8 cellular contexts compared by ENCODE assay signal in genomic region chr18:22977847-22978701, GRCh38. TPM values are rescaled to one million over a fixed set of nuclear protein-coding genes. Genes with fewer than 3 reads are reported as not detected.
A peak's percentile ranks its signal among the peaks of the same experiment; 100 is the strongest.
DNase-seq lines count a peak whose midpoint lies in the region; ATAC-seq and TF ChIP-seq lines count a peak whose summit lies in the region.

No MANE protein-coding gene starts in this region.

- H3K4me3 Mint-ChIP-seq in T-helper 1 cell treated with Interleukin-12 subunit alpha and Interleukin-12 subunit beta and Interleukin-4 antibody, amounts not matched to agents 30 μg/mL and 1 μg/mL, for 36 hours: no peak overlapping the region
- H3K4me3 Mint-ChIP-seq in CD4-positive, alpha-beta T cell: no peak overlapping the region

- TF ChIP-seq CTCF in CD4-positive, alpha-beta T cell (IDR thresholded peaks at IDR 0.05): no peak

- peak overlapping the region; percentile 65 for H3K27ac Mint-ChIP-seq in T-helper 1 cell treated with Interleukin-12 subunit alpha and Interleukin-12 subunit beta and Interleukin-4 antibody, amounts not matched to agents 30 μg/mL and 1 μg/mL, for 36 hours
- no peak overlapping the region for H3K27ac Mint-ChIP-seq in CD4-positive, alpha-beta T cell

- H3K27me3 ChIP-seq in CD4-positive, alpha-beta T cell (ENCODE audit: control insufficient read depth, insufficient read depth, low read length): no peaks in the 10 kb centered on the region

- POLR2A ChIA-PET in CD4-positive, alpha-beta T cell (lab: Charles Lee): interaction anchor here (0.7 to 1.3 kb wide), 2 partner anchors 45 to 46 kb away, joined by 3 to 5 read pairs; partner anchors contain the start of gene RBBP8

- DNase-seq in 8988T: peak; percentile 80
- peak; percentile 32 for DNase-seq in hepatic stellate cell (ENCODE audit: low spot score)
- no peak for DNase-seq in nucleus accumbens (lab: John Stamatoyannopoulos, UW)
- DNase-seq in CD4-positive, alpha-beta T cell: no peak
- DNase-seq in COLO668 (lab: John Stamatoyannopoulos, UW; ENCODE audit: unreplicated experiment): no peak
- no peak for DNase-seq in left colon

- H3K9me3 Mint-ChIP-seq in T-helper 1 cell treated with Interleukin-12 subunit alpha and Interleukin-12 subunit beta and Interleukin-4 antibody, amounts not matched to agents 30 μg/mL and 1 μg/mL, for 36 hours: no peaks in the 10 kb centered on the region
- no peaks in the 10 kb centered on the region for H3K9me3 Mint-ChIP-seq in CD4-positive, alpha-beta T cell

- H3K27me3 Mint-ChIP-seq in T-helper 1 cell treated with Interleukin-12 subunit alpha and Interleukin-12 subunit beta and Interleukin-4 antibody, amounts not matched to agents 30 μg/mL and 1 μg/mL, for 36 hours (ENCODE audit: low read depth): no peaks in the 10 kb centered on the region
- H3K27me3 Mint-ChIP-seq in CD4-positive, alpha-beta T cell: no peaks in the 10 kb centered on the region

- H3K36me3 Mint-ChIP-seq in T-helper 1 cell treated with Interleukin-12 subunit alpha and Interleukin-12 subunit beta and Interleukin-4 antibody, amounts not matched to agents 30 μg/mL and 1 μg/mL, for 36 hours (ENCODE audit: low read depth): peaks cover 15% of the 10 kb centered on the region
- no peaks in the 10 kb centered on the region for H3K36me3 Mint-ChIP-seq in CD4-positive, alpha-beta T cell (ENCODE audit: low read depth)

- ATAC-seq in GM19452 (IDR thresholded peaks at IDR 0.05; ENCODE audit: unreplicated experiment) (peak; percentile 61), left colon (no peak)
- ATAC-seq in CD4-positive, alpha-beta T cell (ENCODE audit: poor library complexity): no peak

- CTCF ChIA-PET in CD4-positive, alpha-beta T cell (lab: Charles Lee): interaction anchor here (1.1 to 2.3 kb wide), 3 partner anchors 11 to 373 kb away, joined by 3 to 7 read pairs (median 3); no protein-coding TSS in a partner anchor

- intact Hi-C loops in CD4-positive, alpha-beta T cell (cut with DNase I, micrococcal nuclease): no loop called here
- intact Hi-C loops in left colon (cut with DNase I, micrococcal nuclease): no loop called here

- no peaks in the 10 kb centered on the region for H3K9me3 ChIP-seq in CD4-positive, alpha-beta T cell (ENCODE audit: control insufficient read depth, low read length)

- H3K27ac ChIP-seq in CD4-positive, alpha-beta T cell (ENCODE audit: low read depth, low read length): no peak overlapping the region

- H3K4me1 Mint-ChIP-seq in T-helper 1 cell treated with Interleukin-12 subunit alpha and Interleukin-12 subunit beta and Interleukin-4 antibody, amounts not matched to agents 30 μg/mL and 1 μg/mL, for 36 hours (ENCODE audit: low read depth): peaks cover 15% of the 10 kb centered on the region
- H3K4me1 Mint-ChIP-seq in CD4-positive, alpha-beta T cell (ENCODE audit: low read depth): no peaks in the 10 kb centered on the region

RNA-seq across cellular contexts. Expression of gene RBBP8, which starts 44.9 kb away (rescaled TPM):
- total RNA-seq in CD4-positive, alpha-beta T cell: 1 to 10 TPM; 1.2 to 2.5 TPM
- 10 to 100 TPM; 22.0 to 22.7 TPM for total RNA-seq in left colon

Comparison
In these comparisons a context has a peak if more than half of its experiments do, and no peak if none do; other contexts are left out.
1. DNase-seq: peak in 8988T (single experiment) and hepatic stellate cell (single experiment); none in nucleus accumbens (0 of 56), CD4-positive, alpha-beta T cell (0 of 10), COLO668 (single experiment) and left colon (0 of 2).
2. RNA of gene RBBP8, which starts 44.9 kb away (total RNA-seq): 22.0 to 22.7 TPM in left colon; 1.2 to 2.5 TPM in CD4-positive, alpha-beta T cell; every median in the first group is over 4 times any median in the second.